In genomic region chr16:57091200-57091989, GRCh38 we compare ENCODE assay signal across 8 cellular contexts. TPM values are rescaled to one million over a fixed set of nuclear protein-coding genes. Genes with fewer than 3 reads are reported as not detected.
DNase-seq lines count a peak whose midpoint lies in the region; ATAC-seq, FAIRE-seq and TF ChIP-seq lines count a peak whose summit lies in the region.

No MANE protein-coding gene starts in this region.

- no peaks in the 10 kb centered on the region for H3K79me2 ChIP-seq in GM12878 (ENCODE audit: control insufficient read depth, insufficient read depth, low read length)

- no peak overlapping the region for H3K4me3 ChIP-seq in CD4-positive, CD25-positive, alpha-beta regulatory T cell (ENCODE audit: low read depth, low read length)
- H3K4me3 ChIP-seq in GM12878 (peak overlapping the region; percentile 66; the same call in 1 of the 2 replicates), kidney epithelial cell (ENCODE audit: low read depth, low read length) (peak overlapping the region; percentile 75), stomach (peak overlapping the region; percentile 70 to 90 (median 79))

- SMC1A ChIA-PET in GM12878 (lab: Charles Lee; ENCODE audit: uncharacterized antibody, unreplicated experiment) = interaction anchor here (0.6 kb wide), 1 partner anchor 71 kb away, joined by 3 read pairs; no protein-coding TSS in a partner anchor

- POLR2A ChIA-PET in GM12878 (lab: Charles Lee) = interaction anchor here (1.1 to 1.5 kb wide), 2 partner anchors 75 to 128 kb away, joined by 3 read pairs; no protein-coding TSS in a partner anchor

- H3K36me3 ChIP-seq in CD4-positive, CD25-positive, alpha-beta regulatory T cell (ENCODE audit: control insufficient read depth, insufficient read depth, low read length) = no peaks in the 10 kb centered on the region
- no peaks in the 10 kb centered on the region for H3K36me3 ChIP-seq in GM12878 (ENCODE audit: control insufficient read depth in 2 of 2, insufficient read depth in 2 of 2, low read length in 1 of 2)
- no peaks in the 10 kb centered on the region for H3K36me3 ChIP-seq in kidney epithelial cell (ENCODE audit: control insufficient read depth, insufficient read depth, low read length)
- no peaks in the 10 kb centered on the region for H3K36me3 ChIP-seq in stomach

- peak overlapping the region in 1 of 3 donors; percentile 10 for H3K27ac Mint-ChIP-seq in CD4-positive, CD25-positive, alpha-beta regulatory T cell
- peak overlapping the region in 1 of 3 donors; percentile 66 for H3K27ac Mint-ChIP-seq in IgD-negative memory B cell

- in situ Hi-C loops in GM12878 (cut with MboI) = no loop called here

- no peaks in the 10 kb centered on the region for H3K9me3 ChIP-seq in CD4-positive, CD25-positive, alpha-beta regulatory T cell (ENCODE audit: control insufficient read depth in 2 of 2, low read length in 2 of 2)
- H3K9me3 ChIP-seq in GM12878 (replicated peaks; ENCODE audit: control insufficient read depth, insufficient read depth, low read length) = no peaks in the 10 kb centered on the region
- no peaks in the 10 kb centered on the region for H3K9me3 ChIP-seq in stomach

- CTCF ChIA-PET in GM12878 (lab: Yijun Ruan, JAX) = interaction anchor here (1.1 to 5.5 kb wide), 11 partner anchors 10 to 193 kb away, joined by 3 to 30 read pairs (median 6); partner anchors contain the start of gene PLLP

- RAD21 ChIA-PET in GM12878 (lab: Charles Lee; ENCODE audit: unreplicated experiment) = interaction anchor here (1.3 to 2.8 kb wide), 8 partner anchors 10 to 325 kb away, joined by 4 to 15 read pairs (median 7); no protein-coding TSS in a partner anchor

- no peak for FAIRE-seq in GM12878 (lab: Jason Lieb, UNC)

- no peak overlapping the region; the same call in 1 of the 2 replicates for H3K9ac ChIP-seq in GM12878 (ENCODE audit: control insufficient read depth, insufficient read depth, low read length)

- no peaks in the 10 kb centered on the region for H3K36me3 Mint-ChIP-seq in CD4-positive, CD25-positive, alpha-beta regulatory T cell
- peaks cover 4% of the 10 kb centered on the region for H3K36me3 Mint-ChIP-seq in IgD-negative memory B cell

- 59% methylated on average over 25 of the region's 25 CpGs for WGBS in GM12878 (ENCODE audit: insufficient coverage, insufficient replicate concordance, low lambda C conversion rate, missing lambda C conversion rate)
- WGBS in stomach, 5 donors = 10 to 25% (median 19%) methylated on average over 21 to 25 of the region's 25 CpGs

- peak overlapping the region; percentile 67 to 88 (median 81) for H3K4me3 Mint-ChIP-seq in CD4-positive, CD25-positive, alpha-beta regulatory T cell
- H3K4me3 Mint-ChIP-seq in IgD-negative memory B cell = peak overlapping the region; percentile 55 to 83 (median 80)

- intact Hi-C loops in GM12878 (cut with micrococcal nuclease; ENCODE audit: unreplicated experiment) (no loop called here), stomach (cut with DNase I; ENCODE audit: low total_unique reads) (no loop called here)

- peaks cover 12% of the 10 kb centered on the region for H3K4me1 ChIP-seq in CD4-positive, CD25-positive, alpha-beta regulatory T cell (ENCODE audit: control insufficient read depth, insufficient read depth, low read length, poor library complexity, severe bottlenecking)
- H3K4me1 ChIP-seq in GM12878 (ENCODE audit: control insufficient read depth, insufficient read depth, low read length) (no peaks in the 10 kb centered on the region; the same call in none of the 2 replicates), stomach (peaks cover 22 to 35% (median 26%) of the 10 kb centered on the region in 4 donors)

- peaks cover 0 to 9% (median 4%) of the 10 kb centered on the region in 4 donors for H3K4me1 Mint-ChIP-seq in CD4-positive, CD25-positive, alpha-beta regulatory T cell
- H3K4me1 Mint-ChIP-seq in IgD-negative memory B cell = peaks cover 1 to 3% (median 1%) of the 10 kb centered on the region in 3 donors

- DNase-seq in CD4-positive, CD25-positive, alpha-beta regulatory T cell = no peak
- DNase-seq in GM12878 (ENCODE audit: low read depth, low spot score) = no peak
- DNase-seq in kidney epithelial cell (ENCODE audit: low read depth) = peak; percentile 32
- peak; percentile 33 for DNase-seq in stomach
- DNase-seq in GDM1 (lab: John Stamatoyannopoulos, UW) = no peak
- DNase-seq in NCI-H510A treated with DMSO at 0.1 percent for 48 hours (lab: John Stamatoyannopoulos, UW) = no peak

- TF ChIP-seq POLR2A in GM12878 (IDR thresholded peaks at IDR 0.05; ENCODE audit: low read depth, low read length) = no peak
- no peak for TF ChIP-seq POLR2A in stomach (IDR thresholded peaks at IDR 0.05)

- no peak for ATAC-seq in CD4-positive, CD25-positive, alpha-beta regulatory T cell (ENCODE audit: low read depth in 2 of 2)
- no peak for ATAC-seq in GM12878
- ATAC-seq in GM18498 (IDR thresholded peaks at IDR 0.05; ENCODE audit: unreplicated experiment) = no peak

- H3K27me3 Mint-ChIP-seq in CD4-positive, CD25-positive, alpha-beta regulatory T cell = peaks cover 43% of the 10 kb centered on the region
- H3K27me3 Mint-ChIP-seq in IgD-negative memory B cell = peaks cover 22% of the 10 kb centered on the region

- TF ChIP-seq CTCF in GM12878 (IDR thresholded peaks at IDR 0.05 in 2 of 3, conservative IDR thresholded peaks at IDR 0.05 in 1 of 3; ENCODE audit: control insufficient read depth in 2 of 3, extremely low read depth in 1 of 3, insufficient read depth in 1 of 3, low read depth in 3 of 3, low read length in 3 of 3) (no peak), kidney epithelial cell (IDR thresholded peaks at IDR 0.05; ENCODE audit: insufficient read depth, low read length, poor library complexity, severe bottlenecking) (no peak), stomach (IDR thresholded peaks at IDR 0.05) (no peak)

- H3K4me2 ChIP-seq in GM12878 (ENCODE audit: control insufficient read depth, insufficient read depth) = peak overlapping the region; percentile 77

- H3K9me3 Mint-ChIP-seq in CD4-positive, CD25-positive, alpha-beta regulatory T cell = no peaks in the 10 kb centered on the region
- H3K9me3 Mint-ChIP-seq in IgD-negative memory B cell = no peaks in the 10 kb centered on the region

- H2AFZ ChIP-seq in GM12878 (ENCODE audit: control insufficient read depth, low read depth, low read length) = no peak overlapping the region; the same call in 1 of the 2 replicates

- H4K20me1 ChIP-seq in GM12878 (ENCODE audit: control insufficient read depth, insufficient read depth) = no peaks in the 10 kb centered on the region

- no TSS peak for BruUV-seq in GM12878 (replicated peaks; lab: Mats Ljungman, UMichigan)

- no peak overlapping the region for H3K27ac ChIP-seq in CD4-positive, CD25-positive, alpha-beta regulatory T cell (ENCODE audit: insufficient read depth, low read length, poor library complexity, severe bottlenecking)
- H3K27ac ChIP-seq in GM12878 (ENCODE audit: control insufficient read depth, insufficient read depth) = no peak overlapping the region
- peak overlapping the region in 4 of 5 donors; percentile 73 to 87 (median 78) for H3K27ac ChIP-seq in stomach

- peaks cover 9% of the 10 kb centered on the region for H3K27me3 ChIP-seq in CD4-positive, CD25-positive, alpha-beta regulatory T cell (ENCODE audit: control insufficient read depth, insufficient read depth, low read length)
- H3K27me3 ChIP-seq in GM12878 (replicated peaks in 1 of 2; ENCODE audit: control insufficient read depth in 2 of 2, insufficient read depth in 2 of 2, low read length in 1 of 2) (peaks cover 0 to 11% of the 10 kb centered on the region in 2 experiments; a peak in 2 of 4 replicates), kidney epithelial cell (ENCODE audit: control insufficient read depth, insufficient read depth, low read length) (no peaks in the 10 kb centered on the region), stomach (peaks cover 0 to 7% (median 0%) of the 10 kb centered on the region in 3 donors)

- TF ChIP-seq RAD21 in GM12878 (IDR thresholded peaks at IDR 0.05; ENCODE audit: insufficient read depth, low read depth, low read length) = no peak

- TF ChIP-seq EP300 in GM12878 (IDR thresholded peaks at IDR 0.05; ENCODE audit: borderline replicate concordance in 1 of 2, control insufficient read depth in 1 of 2, low read depth in 2 of 2, low read length in 2 of 2) (no peak), stomach (IDR thresholded peaks at IDR 0.05) (no peak)

RNA-seq across cellular contexts. Expression of gene CPNE2, which starts 1.0 kb away (rescaled TPM):
- 15.3 TPM for total RNA-seq in CD4-positive, CD25-positive, alpha-beta regulatory T cell
- 10 to 100 TPM; 31.7 to 54.7 (median 47.3) TPM for polyA plus RNA-seq in CD4-positive, CD25-positive, alpha-beta regulatory T cell
- polyA plus RNA-seq in IgD-negative memory B cell (2.0 TPM), GM12878 (2011; rRNA removed) (3.4 and 7.7 TPM in 2 replicates), GM12878 (2014; fragmentation: Illumina TruSeq; extraction: Trizol) (16.9 and 18.5 TPM in 2 replicates), GM12878 (2014; fragmentation: Nextera tagmentation; extraction: Ambion mirVana) (1 to 10 TPM; 4.8 to 5.6 TPM), GM12878 (2014; rRNA removed) (22.1 and 23.5 TPM in 2 replicates), GM12878 (2016; fragmentation: Nextera tagmentation; extraction: Ambion mirVana) (10 to 100 TPM in 1 of 2 experiments, 1 to 10 TPM in 1; 3.1 to 10.0 TPM), stomach (10 to 100 TPM; 10.7 to 31.8 (median 24.8) TPM)
- total RNA-seq in GM12878 (2013; cell fraction: nucleolus; rRNA removed) = 7.8 and 9.0 TPM in 2 replicates
- total RNA-seq in GM12878 (2014; rRNA removed) (13.6 and 14.5 TPM in 2 replicates), GM12878 (2014; rRNA removed; fragmentation: Illumina TruSeq; extraction: Trizol) (9.8 and 10.5 TPM in 2 replicates), GM12878 (2021) (13.7 and 14.5 TPM in 2 replicates), kidney epithelial cell (23.4 and 24.3 TPM in 2 replicates), stomach (10 to 100 TPM in 4 of 5 donors, 1 to 10 TPM in 1; 8.7 to 55.4 (median 27.4) TPM)
- 5.7 TPM for polyA plus RNA-seq in GM12878 (2011; ENCODE audit: low read depth)
- polyA plus RNA-seq in GM12878 (2011; cell fraction: cytosol; rRNA removed) = 8.4 and 10.6 TPM in 2 replicates
- 4.7 and 6.0 TPM in 2 replicates for polyA plus RNA-seq in GM12878 (2011; cell fraction: nucleus; rRNA removed)
- polyA plus RNA-seq in GM12878 (2012) = 7.1 and 12.0 TPM in 2 replicates
- 5.6 and 8.1 TPM in 2 replicates for polyA minus RNA-seq in GM12878 (2011; rRNA and poly(A)+ RNA removed)
- polyA minus RNA-seq in GM12878 (2011; cell fraction: cytosol; rRNA and poly(A)+ RNA removed) = 2.5 and 2.8 TPM in 2 replicates
- 2.1 and 5.5 TPM in 2 replicates for polyA minus RNA-seq in GM12878 (2011; cell fraction: nucleus; rRNA and poly(A)+ RNA removed)

Comparison
In these comparisons a context has a peak if more than half of its experiments do, and no peak if none do; other contexts are left out.
1. DNase-seq: peak in kidney epithelial cell (single experiment) and stomach (single experiment); none in CD4-positive, CD25-positive, alpha-beta regulatory T cell (0 of 3), GM12878 (single experiment), GDM1 (single experiment) and NCI-H510A treated with DMSO at 0.1 percent for 48 hours (single experiment).
2. H3K27ac ChIP-seq: peak in stomach (4 of 5); none in CD4-positive, CD25-positive, alpha-beta regulatory T cell (single experiment) and GM12878 (single experiment).